13 cellular contexts compared by ENCODE assay signal in genomic region chr1:51643362-51643761, GRCh38. TPM values are rescaled to one million over a fixed set of nuclear protein-coding genes. Genes with fewer than 3 reads are reported as not detected.
A peak's percentile ranks its signal among the peaks of the same experiment; 100 is the strongest.
DNase-seq lines count a peak whose midpoint lies in the region; ATAC-seq and TF ChIP-seq lines count a peak whose summit lies in the region.
"Had no signal": no experiment of that assay in that cellular context is flagged by ENCODE, and none has a peak within 500 bp of the region (broad histone marks: within the 10 kb centered on the region; RNA-seq: fewer than 3 reads in every experiment).

No MANE protein-coding gene starts in this region.

- H3K4me1 Mint-ChIP-seq in Calu3 (ENCODE audit: low read depth, unreplicated experiment), result peaks cover 56% of the 10 kb centered on the region
- H3K4me1 Mint-ChIP-seq: activated CD4-positive, alpha-beta T cell treated with anti-CD3 and anti-CD28 coated beads, Interleukin-2, amount 10 ng/mL, durations not matched to agents 7 days and 5 days had no signal

- H3F3A ChIP-seq in PC-9 (ENCODE audit: insufficient read depth, low read depth), result peaks cover 36% of the 10 kb centered on the region

- no peaks in the 10 kb centered on the region for H4K20me1 ChIP-seq in PC-9 (ENCODE audit: insufficient read depth)

- H3K9me3 Mint-ChIP-seq in Calu3 (ENCODE audit: low read depth, unreplicated experiment), result peaks cover 3% of the 10 kb centered on the region

- no peaks in the 10 kb centered on the region for H3K36me3 Mint-ChIP-seq in Calu3 (ENCODE audit: insufficient read depth, unreplicated experiment)

- CTCF ChIA-PET in PC-9 (lab: Charles Lee), result no interaction called here
- CTCF ChIA-PET in Calu3 (lab: Charles Lee), result no interaction called here

- no peak overlapping the region for H2AFZ ChIP-seq in PC-9
- H2AFZ ChIP-seq: parathyroid adenoma had no signal

- peak overlapping the region; percentile 67 for H3K9ac ChIP-seq in skeletal muscle satellite cell (ENCODE audit: low read depth, low read length)
- H3K9ac ChIP-seq: parathyroid adenoma had no signal

- H3K4me2 ChIP-seq in PC-9 (no peak overlapping the region), skeletal muscle satellite cell (ENCODE audit: low read length) (peak overlapping the region; percentile 30)

- TF ChIP-seq CTCF in PC-9 (conservative IDR thresholded peaks at IDR 0.05), result no peak
- no peak for TF ChIP-seq CTCF in left lung (IDR thresholded peaks at IDR 0.05)
- TF ChIP-seq CTCF in Calu3 (IDR thresholded peaks at IDR 0.05; ENCODE audit: unreplicated experiment), result no peak

- H3K4me3 ChIP-seq in PC-9 (no peak overlapping the region), left lung (no peak overlapping the region), skeletal muscle satellite cell (ENCODE audit: low read length) (peak overlapping the region; percentile 5)

- no TSS peak for BruUV-seq in PC-9 (replicated peaks; lab: Mats Ljungman, UMichigan)
- BruUV-seq in Calu3 (replicated peaks; lab: Mats Ljungman, UMichigan), result no TSS peak

- peaks cover 16% of the 10 kb centered on the region for H3K36me3 ChIP-seq in PC-9 (ENCODE audit: low read depth)
- no peaks in the 10 kb centered on the region for H3K36me3 ChIP-seq in left lung
- H3K36me3 ChIP-seq in skeletal muscle satellite cell (ENCODE audit: insufficient read depth, low read length), result no peaks in the 10 kb centered on the region

- POLR2A ChIA-PET in PC-9 (lab: Charles Lee; ENCODE audit: unreplicated experiment), result interaction anchor here (0.7 kb wide), 1 partner anchor 225 kb away, joined by 26 read pairs; no protein-coding TSS in a partner anchor

- no peak for ATAC-seq in left lung

- H3K9me2 ChIP-seq in PC-9 (ENCODE audit: insufficient read depth), result no peaks in the 10 kb centered on the region

- no peak overlapping the region for H3K4me3 Mint-ChIP-seq in Calu3 (ENCODE audit: low read depth, unreplicated experiment)
- H3K4me3 Mint-ChIP-seq: activated CD4-positive, alpha-beta T cell treated with anti-CD3 and anti-CD28 coated beads, Interleukin-2, amount 10 ng/mL, durations not matched to agents 7 days and 5 days had no signal

- peaks cover 97% of the 10 kb centered on the region for H3K79me2 ChIP-seq in PC-9 (ENCODE audit: low read depth)

- DNase-seq in DMS79 (lab: John Stamatoyannopoulos, UW) (peak; percentile 37), PC-9 (no peak), left lung (no peak), Calu3 (no peak), NCI-H446 treated with DMSO at 0.1 percent for 48 hours (lab: John Stamatoyannopoulos, UW) (no peak), mesenteric fat pad (ENCODE audit: low spot score) (no peak)
- DNase-seq in stimulated activated CD4-positive, alpha-beta T cell treated with anti-CD3 and anti-CD28 coated beads, Interleukin-2, amount 100 ng/mL, for 24 hours, result no peak
- DNase-seq: activated CD4-positive, alpha-beta T cell treated with anti-CD3 and anti-CD28 coated beads, Interleukin-2, amount 10 ng/mL, durations not matched to agents 7 days and 5 days; activated effector memory CD4-positive, alpha-beta T cell treated with anti-CD3 and anti-CD28 coated beads, Interleukin-2, amount 50 U/mL, for 16 hours; kidney; NCI-H1694 had no signal

- H3K27me3 ChIP-seq in PC-9 (ENCODE audit: insufficient read depth, low read depth) (no peaks in the 10 kb centered on the region), left lung (no peaks in the 10 kb centered on the region), skeletal muscle satellite cell (ENCODE audit: control insufficient read depth, insufficient read depth, low read length) (no peaks in the 10 kb centered on the region)

- intact Hi-C loops in PC-9 (cut with micrococcal nuclease; ENCODE audit: unreplicated experiment), result no loop called here
- intact Hi-C loops in left lung (cut with DNase I), result no loop called here
- intact Hi-C loops in Calu3 (cut with micrococcal nuclease; ENCODE audit: unreplicated experiment), result no loop called here

- H3K9me3 ChIP-seq in PC-9 (ENCODE audit: insufficient read depth, low read depth), result no peaks in the 10 kb centered on the region
- H3K9me3 ChIP-seq in left lung, result no peaks in the 10 kb centered on the region
- no peaks in the 10 kb centered on the region for H3K9me3 ChIP-seq in skeletal muscle satellite cell (replicated peaks; ENCODE audit: low read length)

- H3K4me1 ChIP-seq in PC-9 (replicated peaks; ENCODE audit: insufficient read depth), result peaks cover 52% of the 10 kb centered on the region
- peaks cover 9 to 24% of the 10 kb centered on the region in 2 donors for H3K4me1 ChIP-seq in left lung
- H3K4me1 ChIP-seq in skeletal muscle satellite cell (ENCODE audit: control insufficient read depth, insufficient read depth, low read length), result peaks cover 46% of the 10 kb centered on the region

- 0 out of 2 replicates have a peak overlapping the region, but pooled peaks have one; percentile 35 for H3K27ac ChIP-seq in PC-9
- H3K27ac ChIP-seq in left lung, result peak overlapping the region; percentile 2 to 80
- H3K27ac ChIP-seq: parathyroid adenoma had no signal

- no peak overlapping the region for H3K27ac Mint-ChIP-seq in Calu3 (ENCODE audit: unreplicated experiment)
- H3K27ac Mint-ChIP-seq: activated CD4-positive, alpha-beta T cell treated with anti-CD3 and anti-CD28 coated beads, Interleukin-2, amount 10 ng/mL, durations not matched to agents 7 days and 5 days had no signal

- no peaks in the 10 kb centered on the region for H3K27me3 Mint-ChIP-seq in Calu3 (ENCODE audit: unreplicated experiment)
- H3K27me3 Mint-ChIP-seq: activated CD4-positive, alpha-beta T cell treated with anti-CD3 and anti-CD28 coated beads, Interleukin-2, amount 10 ng/mL, durations not matched to agents 7 days and 5 days had no signal

RNA-seq across cellular contexts. Expression of gene OSBPL9, which starts 26.5 kb away (rescaled TPM):
- total RNA-seq in PC-9 (2021) (149 and 188 TPM in 2 replicates), left lung (10 to 100 TPM; 63.1 to 73.3 TPM), Calu3 (2022) (64.4 and 67.6 TPM in 2 replicates), mesenteric fat pad (51.6 TPM)
- total RNA-seq in skeletal muscle satellite cell (2012; rRNA removed), result 33.2 and 162 TPM in 2 replicates
